Comparison of ENCODE assay signal across 8 cellular contexts in genomic region chr5:6631441-6631840, GRCh38. TPM values are rescaled to one million over a fixed set of nuclear protein-coding genes. Genes with fewer than 3 reads are reported as not detected.
A peak's percentile ranks its signal among the peaks of the same experiment; 100 is the strongest.
DNase-seq lines count a peak whose midpoint lies in the region; ATAC-seq and TF ChIP-seq lines count a peak whose summit lies in the region.

No MANE protein-coding gene starts in this region.

- DNase-seq in activated CD4-positive, alpha-beta T cell treated with anti-CD3 and anti-CD28 coated beads, Interleukin-2, amount 10 ng/mL, durations not matched to agents 24 days and 14 days: no peak
- no peak for DNase-seq in activated CD4-positive, alpha-beta T cell treated with anti-CD3 and anti-CD28 coated beads for 1 hour
- DNase-seq in SK-N-MC (ENCODE audit: low read depth, low spot score) (no peak), endothelial cell (ENCODE audit: low spot score) (no peak), COR-L47 (lab: John Stamatoyannopoulos, UW) (no peak), middle frontal gyrus (ENCODE audit: extremely low spot score, low spot score) (no peak)

- H3K27me3 ChIP-seq in skeletal muscle satellite cell (ENCODE audit: control insufficient read depth, insufficient read depth, low read length): no peaks in the 10 kb centered on the region

- H3K4me1 ChIP-seq in skeletal muscle satellite cell (ENCODE audit: control insufficient read depth, insufficient read depth, low read length): peaks cover 19% of the 10 kb centered on the region

- H3K36me3 ChIP-seq in SK-N-MC (ENCODE audit: insufficient read depth, low read length) (peaks cover 53% of the 10 kb centered on the region), skeletal muscle satellite cell (ENCODE audit: insufficient read depth, low read length) (peaks cover 47% of the 10 kb centered on the region)

- H3K4me2 ChIP-seq in skeletal muscle satellite cell (ENCODE audit: low read length): peak overlapping the region; percentile 86

- no peaks in the 10 kb centered on the region for H3K9me3 Mint-ChIP-seq in activated CD4-positive, alpha-beta T cell treated with anti-CD3 and anti-CD28 coated beads, Interleukin-2, amount 10 ng/mL, durations not matched to agents 24 days and 14 days
- no peaks in the 10 kb centered on the region for H3K9me3 Mint-ChIP-seq in endothelial cell (ENCODE audit: unreplicated experiment)

- intact Hi-C loops in activated CD4-positive, alpha-beta T cell treated with anti-CD3 and anti-CD28 coated beads, Interleukin-2, amount 10 ng/mL, durations not matched to agents 24 days and 14 days (cut with micrococcal nuclease): no loop called here

- H3K4me3 Mint-ChIP-seq in activated CD4-positive, alpha-beta T cell treated with anti-CD3 and anti-CD28 coated beads, Interleukin-2, amount 10 ng/mL, durations not matched to agents 24 days and 14 days: peak overlapping the region; percentile 100
- H3K4me3 Mint-ChIP-seq in endothelial cell (ENCODE audit: unreplicated experiment): peak overlapping the region; percentile 71

- peak overlapping the region; percentile 94 for H3K4me3 ChIP-seq in SK-N-MC
- H3K4me3 ChIP-seq in skeletal muscle satellite cell (ENCODE audit: low read length): peak overlapping the region; percentile 95

- ATAC-seq in HG03439 (IDR thresholded peaks at IDR 0.05; ENCODE audit: unreplicated experiment): no peak

- H3K9me3 ChIP-seq in SK-N-MC (ENCODE audit: low read depth, low read length): no peaks in the 10 kb centered on the region
- no peaks in the 10 kb centered on the region for H3K9me3 ChIP-seq in skeletal muscle satellite cell (replicated peaks; ENCODE audit: low read length)

- H3K9ac ChIP-seq in SK-N-MC (ENCODE audit: insufficient read length): peak overlapping the region; percentile 91
- peak overlapping the region; percentile 96 for H3K9ac ChIP-seq in skeletal muscle satellite cell (ENCODE audit: low read depth, low read length)

- no peak for TF ChIP-seq CTCF in endothelial cell (IDR thresholded peaks at IDR 0.05; ENCODE audit: unreplicated experiment)

- H3K36me3 Mint-ChIP-seq in activated CD4-positive, alpha-beta T cell treated with anti-CD3 and anti-CD28 coated beads, Interleukin-2, amount 10 ng/mL, durations not matched to agents 24 days and 14 days (ENCODE audit: low read depth): peaks cover 52% of the 10 kb centered on the region
- H3K36me3 Mint-ChIP-seq in endothelial cell (ENCODE audit: low read depth, unreplicated experiment): peaks cover 19% of the 10 kb centered on the region

- peaks cover 39% of the 10 kb centered on the region for H3K4me1 Mint-ChIP-seq in activated CD4-positive, alpha-beta T cell treated with anti-CD3 and anti-CD28 coated beads, Interleukin-2, amount 10 ng/mL, durations not matched to agents 24 days and 14 days
- peaks cover 9% of the 10 kb centered on the region for H3K4me1 Mint-ChIP-seq in endothelial cell (ENCODE audit: unreplicated experiment)

- H3K27me3 Mint-ChIP-seq in activated CD4-positive, alpha-beta T cell treated with anti-CD3 and anti-CD28 coated beads, Interleukin-2, amount 10 ng/mL, durations not matched to agents 24 days and 14 days: no peaks in the 10 kb centered on the region
- H3K27me3 Mint-ChIP-seq in endothelial cell (ENCODE audit: unreplicated experiment): peaks cover 8% of the 10 kb centered on the region

- H3K27ac ChIP-seq in SK-N-MC: no peak overlapping the region

- H3K27ac Mint-ChIP-seq in activated CD4-positive, alpha-beta T cell treated with anti-CD3 and anti-CD28 coated beads, Interleukin-2, amount 10 ng/mL, durations not matched to agents 24 days and 14 days: peak overlapping the region; percentile 70
- H3K27ac Mint-ChIP-seq in endothelial cell (ENCODE audit: unreplicated experiment): no peak overlapping the region

RNA-seq across cellular contexts. Expression of gene NSUN2, which starts 1.4 kb away (rescaled TPM):
- total RNA-seq in activated CD4-positive, alpha-beta T cell treated with anti-CD3 and anti-CD28 coated beads, Interleukin-2, amount 10 ng/mL, durations not matched to agents 24 days and 14 days: 138 and 140 TPM in 2 replicates
- 70.2 TPM for total RNA-seq in endothelial cell (ENCODE audit: unreplicated experiment)
- total RNA-seq in skeletal muscle satellite cell (2012; rRNA removed): 44.8 and 50.7 TPM in 2 replicates

RNA-seq across cellular contexts. Expression of gene SRD5A1, which starts 1.8 kb away (rescaled TPM):
- 14.8 and 16.6 TPM in 2 replicates for total RNA-seq in activated CD4-positive, alpha-beta T cell treated with anti-CD3 and anti-CD28 coated beads, Interleukin-2, amount 10 ng/mL, durations not matched to agents 24 days and 14 days
- 21.6 TPM for total RNA-seq in endothelial cell (ENCODE audit: unreplicated experiment)
- 12.9 and 19.8 TPM in 2 replicates for total RNA-seq in skeletal muscle satellite cell (2012; rRNA removed)
